8 cellular contexts compared by ENCODE assay signal in genomic region chr2:69436937-69437750, GRCh38. TPM values are rescaled to one million over a fixed set of nuclear protein-coding genes. Genes with fewer than 3 reads are reported as not detected.
DNase-seq lines count a peak whose midpoint lies in the region; FAIRE-seq and TF ChIP-seq lines count a peak whose summit lies in the region.

Gene NFU1, minus strand, starts transcription at chr2:69437435. Its CDS starts 13 bp downstream, at chr2:69437422.

- peak within 1 kb of the TSS; percentile 97 to 98 (median 97) for H3K27ac Mint-ChIP-seq in H9

- peak within 1 kb of the TSS; percentile 94 for H2BK5ac ChIP-seq in H9 (ENCODE audit: insufficient read length, low read length)

- H3K4me3 Mint-ChIP-seq in H9: peak within 1 kb of the TSS; percentile 93 to 96

- H3K27me3 ChIP-seq in H9 (ENCODE audit: insufficient read depth, low read length) (no peaks in the 10 kb centered on the region), MG63 (no peaks in the 10 kb centered on the region), neural cell (ENCODE audit: insufficient read depth, low read depth, low read length) (no peaks in the 10 kb centered on the region), stomach (no peaks in the 10 kb centered on the region)

- peak within 1 kb of the TSS; percentile 89 for H3K9ac ChIP-seq in H9 (ENCODE audit: extremely low read depth, insufficient read length, low read length)
- H3K9ac ChIP-seq in neural cell (ENCODE audit: low read length): peak within 1 kb of the TSS; percentile 95

- H3F3A ChIP-seq in neural cell (ENCODE audit: insufficient read depth, low read length, poor library complexity, severe bottlenecking): peaks cover 9% of the 10 kb centered on the region

- no peaks in the 10 kb centered on the region for H3K79me1 ChIP-seq in H9 (ENCODE audit: insufficient read depth, low read depth, low read length, poor library complexity, severe bottlenecking)

- peak within 1 kb of the TSS; percentile 87 for H3K14ac ChIP-seq in H9 (ENCODE audit: insufficient read depth, low read length)

- no peak within 1 kb of the TSS for H2BK120ac ChIP-seq in H9 (ENCODE audit: low read depth, low read length, poor library complexity, severe bottlenecking)

- H3K4me3 ChIP-seq in MG63 (peak within 1 kb of the TSS; percentile 72), fibroblast of the aortic adventitia (ENCODE audit: low read depth, low read length) (peak within 1 kb of the TSS; percentile 88), neural cell (ENCODE audit: low read length) (peak within 1 kb of the TSS; percentile 96), stomach (peak within 1 kb of the TSS; percentile 71 to 98 (median 86))

- no peak within 1 kb of the TSS for H3K23ac ChIP-seq in H9 (ENCODE audit: insufficient read length, low read depth, low read length)

- no CpG with 5 or more reads among the region's 60 CpGs for WGBS in H9 (ENCODE audit: extremely low coverage, insufficient read length, low lambda C conversion rate)
- WGBS in stomach, 5 donors: 0 to 1% (median 0%) methylated on average over 43 to 60 of the region's 60 CpGs

- H4K20me1 ChIP-seq in H9 (ENCODE audit: control insufficient read depth, insufficient read depth, insufficient read length) (no peaks in the 10 kb centered on the region), neural cell (ENCODE audit: insufficient read depth) (no peaks in the 10 kb centered on the region)

- peaks cover 0 to 4% of the 10 kb centered on the region in 2 experiments; a peak in 3 of 5 replicates for H3K9me3 Mint-ChIP-seq in H9

- peak within 1 kb of the TSS; percentile 95 for H3K56ac ChIP-seq in H9 (ENCODE audit: insufficient read length, low read depth, low read length)

- TF ChIP-seq EP300 in neural cell (conservative IDR thresholded peaks at IDR 0.05; ENCODE audit: poor library complexity, severe bottlenecking) (peak; percentile 24), stomach (IDR thresholded peaks at IDR 0.05) (no peak)

- H3K27ac ChIP-seq in H9 (ENCODE audit: insufficient read length, low read depth, low read length): peak within 1 kb of the TSS; percentile 95
- peak within 1 kb of the TSS; percentile 97 for H3K27ac ChIP-seq in neural cell (ENCODE audit: low read length)
- H3K27ac ChIP-seq in stomach: peak within 1 kb of the TSS; percentile 92 to 98 (median 97)

- H4K8ac ChIP-seq in H9 (replicated peaks; ENCODE audit: insufficient read length, low read depth, low read length): peak within 1 kb of the TSS; percentile 91

- TF ChIP-seq RAD21 in neural cell (conservative IDR thresholded peaks at IDR 0.05): peak; percentile 32

- H2AFZ ChIP-seq in H9 (ENCODE audit: low read length) (peak within 1 kb of the TSS; percentile 96), neural cell (ENCODE audit: low read depth, low read length) (peak within 1 kb of the TSS; percentile 78)

- no peaks in the 10 kb centered on the region for H3K9me3 ChIP-seq in H9 (ENCODE audit: control insufficient read depth, low read depth, low read length)
- H3K9me3 ChIP-seq in MG63: peaks cover 2% of the 10 kb centered on the region; the same call in 1 of the 2 replicates
- no peaks in the 10 kb centered on the region for H3K9me3 ChIP-seq in neural cell (ENCODE audit: low read length)
- H3K9me3 ChIP-seq in stomach: no peaks in the 10 kb centered on the region

- TF ChIP-seq CTCF in H9 (conservative IDR thresholded peaks at IDR 0.05) (peak; percentile 60), fibroblast of the aortic adventitia (IDR thresholded peaks at IDR 0.05; ENCODE audit: insufficient read depth, low read length) (peak; percentile 80), neural cell (IDR thresholded peaks at IDR 0.05; ENCODE audit: poor library complexity, severe bottlenecking) (peak; percentile 90), stomach (IDR thresholded peaks at IDR 0.05) (peak in 5 of 7 experiments; percentile 54 to 80 (median 66))

- intact Hi-C loops in stomach (cut with DNase I; ENCODE audit: low total_unique reads): no loop called here

- no peak within 1 kb of the TSS for H3T11ph ChIP-seq in H9 (ENCODE audit: low read length)

- H3K4me1 Mint-ChIP-seq in H9: peaks cover 27 to 28% of the 10 kb centered on the region in 2 experiments

- H3K4me2 ChIP-seq in H9 (ENCODE audit: insufficient read depth, insufficient read length, low read length): peak within 1 kb of the TSS; percentile 100
- peak within 1 kb of the TSS; percentile 78 for H3K4me2 ChIP-seq in neural cell (ENCODE audit: low read length)

- H3K4ac ChIP-seq in H9 (ENCODE audit: low read depth, low read length): no peak within 1 kb of the TSS

- H3K9me2 ChIP-seq in neural cell (ENCODE audit: insufficient read depth, low read length): no peaks in the 10 kb centered on the region

- H2BK15ac ChIP-seq in H9 (ENCODE audit: low read depth, low read length): no peak within 1 kb of the TSS; the same call in 1 of the 2 replicates

- H3K36me3 ChIP-seq in MG63: no peaks in the 10 kb centered on the region; the same call in 1 of the 2 replicates
- no peaks in the 10 kb centered on the region for H3K36me3 ChIP-seq in neural cell (ENCODE audit: insufficient read depth, low read length)
- no peaks in the 10 kb centered on the region for H3K36me3 ChIP-seq in stomach

- H3K79me2 ChIP-seq in H9 (ENCODE audit: insufficient read depth, low read length) (no peaks in the 10 kb centered on the region), neural cell (replicated peaks; ENCODE audit: insufficient read depth, low read length) (peaks cover 20% of the 10 kb centered on the region)

- H2AK5ac ChIP-seq in H9 (ENCODE audit: insufficient read length, low read length): no peak within 1 kb of the TSS

- peak in 1 of 4 donors; percentile 19 for TF ChIP-seq POLR2A in stomach (IDR thresholded peaks at IDR 0.05)

- no peaks in the 10 kb centered on the region; the same call in 1 of the 2 replicates for H3K4me1 ChIP-seq in H9 (ENCODE audit: insufficient read depth, low read length)
- peaks cover 19 to 41% (median 30%) of the 10 kb centered on the region in 4 donors for H3K4me1 ChIP-seq in stomach

- DNase-seq in H9 (peak; percentile 96), MG63 (peak; percentile 94), SHP77 treated with DMSO at 0.1 percent for 48 hours (lab: John Stamatoyannopoulos, UW) (peak; percentile 85), fibroblast of the aortic adventitia (ENCODE audit: low read depth) (peak; percentile 97), stomach (peak; percentile 90)
- DNase-seq in activated effector memory CD4-positive, alpha-beta T cell treated with anti-CD3 and anti-CD28 coated beads, Interleukin-2, amount 50 U/mL, for 16 hours: peak; percentile 95

- peaks cover 11% of the 10 kb centered on the region for H3K23me2 ChIP-seq in H9 (ENCODE audit: insufficient read length, low read depth, low read length, poor library complexity, severe bottlenecking)

- no peak within 1 kb of the TSS for H2BK20ac ChIP-seq in H9 (ENCODE audit: low read depth, low read length, poor library complexity, severe bottlenecking)

- peaks cover 0 to 16% (median 4%) of the 10 kb centered on the region in 3 experiments; a peak in 3 of 7 replicates for H3K36me3 Mint-ChIP-seq in H9 (ENCODE audit: insufficient read depth in 1 of 3, low read depth in 3 of 3)

- peak; percentile 90 for FAIRE-seq in G401.6 (lab: Jason Lieb, UNC)

- peak within 1 kb of the TSS; percentile 98 for H4K5ac ChIP-seq in H9 (ENCODE audit: insufficient read length, low read depth, low read length)

- peak within 1 kb of the TSS; percentile 45 for H2BK12ac ChIP-seq in H9 (ENCODE audit: insufficient read length, low read depth, low read length)

- peak within 1 kb of the TSS; percentile 96 for H3K18ac ChIP-seq in H9 (ENCODE audit: insufficient read length, low read depth, low read length)

- H4K91ac ChIP-seq in H9 (ENCODE audit: insufficient read length, low read depth, low read length): peak within 1 kb of the TSS; percentile 45

- H3K27me3 Mint-ChIP-seq in H9 (ENCODE audit: low read depth): no peaks in the 10 kb centered on the region

TF ChIP-seq in neural cell, 6 proteins besides CTCF, POLR2A, EP300 and RAD21:
- TF ChIP-seq EZH2 (IDR thresholded peaks at IDR 0.05; ENCODE audit: borderline replicate concordance, insufficient read depth, low read length, poor library complexity, severe bottlenecking): no peak
- peak; percentile 95 for TF ChIP-seq TAF1 (IDR thresholded peaks at IDR 0.05; ENCODE audit: low read depth)
- peak; percentile 92 for TF ChIP-seq POLR2AphosphoS5 (IDR thresholded peaks at IDR 0.05)
- TF ChIP-seq SMC3 (conservative IDR thresholded peaks at IDR 0.05; ENCODE audit: poor library complexity): peak; percentile 43
- TF ChIP-seq REST (IDR thresholded peaks at IDR 0.05; ENCODE audit: borderline replicate concordance): peak; percentile 95
- peak; percentile 69 for TF ChIP-seq MXI1 (conservative IDR thresholded peaks at IDR 0.05; ENCODE audit: poor library complexity, severe bottlenecking)
TF ChIP-seq in neural cell: peak in this region for 5.

RNA-seq across cellular contexts. Expression of gene NFU1, which starts in this region (rescaled TPM):
- total RNA-seq in H9 (2021): 61.4 and 63.0 TPM in 2 replicates
- 49.4 and 56.5 TPM in 2 replicates for total RNA-seq in MG63 (2014; rRNA removed; shearing (Covaris generic); ENCODE audit: low replicate concordance)
- 54.0 and 171 TPM in 2 replicates for total RNA-seq in fibroblast of the aortic adventitia (ENCODE audit: low replicate concordance)
- polyA plus RNA-seq in neural cell: 101 and 116 TPM in 2 replicates
- polyA minus RNA-seq in neural cell: 48.0 and 50.7 TPM in 2 replicates
- 10 to 100 TPM; 14.7 to 41.9 (median 22.2) TPM for total RNA-seq in stomach
- polyA plus RNA-seq in stomach: 10 to 100 TPM; 51.9 to 62.7 (median 56.3) TPM

Comparison
In these comparisons a context has a peak if more than half of its experiments do, and no peak if none do; other contexts are left out.
1. Peak in every context shown above with its lines: DNase-seq, H3K4me3 ChIP-seq and H3K27ac ChIP-seq.